22 cellular contexts compared by ENCODE assay signal in the genomic region with DNA sequence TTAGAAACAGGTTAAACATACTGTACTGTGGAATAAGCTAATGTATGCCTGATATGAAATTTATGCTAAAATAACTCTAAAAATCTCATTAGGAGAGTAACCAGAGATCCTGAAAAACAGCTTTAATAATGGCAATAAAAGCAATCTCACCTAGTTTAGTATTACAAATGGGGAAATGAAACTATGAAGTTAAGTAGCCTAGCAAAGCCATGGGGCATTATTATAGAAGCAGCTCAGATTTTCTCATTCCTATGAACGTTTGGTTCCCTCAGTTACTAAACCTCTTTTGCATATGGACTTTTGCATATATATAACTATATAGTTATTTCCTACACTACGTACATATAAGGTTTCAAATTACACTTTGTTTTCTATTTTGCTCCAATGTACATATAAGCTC.
"Had no signal": no experiment of that assay in that cellular context is flagged by ENCODE, and none has a peak within 500 bp of the region (broad histone marks: within the 10 kb centered on the region; RNA-seq: fewer than 3 reads in every experiment).

No MANE protein-coding gene starts in this region.

- ATAC-seq: activated CD8-positive, alpha-beta memory T cell treated with anti-CD3 and anti-CD28 coated beads, Interleukin-2, amount 10 ng/mL, durations not matched to agents 7 days and 5 days; gastroesophageal sphincter; heart left ventricle; left cardiac atrium; naive thymus-derived CD4-positive, alpha-beta T cell; right lobe of liver; stimulated activated naive CD8-positive, alpha-beta T cell treated with anti-CD3 and anti-CD28 coated beads, Interleukin-15, amount 100 ng/mL, for 72 hours had no signal

- H3K4me1 Mint-ChIP-seq: activated CD4-positive, alpha-beta memory T cell treated with anti-CD3 and anti-CD28 coated beads, Interleukin-2, amount 10 ng/mL, durations not matched to agents 7 days and 5 days; activated naive CD4-positive, alpha-beta T cell treated with anti-CD3 and anti-CD28 coated beads, Interleukin-2, amount 10 ng/mL, durations not matched to agents 7 days and 5 days; endodermal cell; neural crest cell had no signal

- H3K4me3 ChIP-seq: esophagus squamous epithelium, gastroesophageal sphincter, heart left ventricle, right lobe of liver, skin epidermis, tibial nerve had no signal

- H3K4me1 ChIP-seq: esophagus squamous epithelium, gastroesophageal sphincter, heart left ventricle, right lobe of liver, tibial nerve had no signal

- H3K36me3 Mint-ChIP-seq: activated naive CD4-positive, alpha-beta T cell treated with anti-CD3 and anti-CD28 coated beads, Interleukin-2, amount 10 ng/mL, durations not matched to agents 7 days and 5 days; naive thymus-derived CD4-positive, alpha-beta T cell had no signal

- H3K36me3 ChIP-seq: esophagus squamous epithelium, gastroesophageal sphincter, heart left ventricle, right lobe of liver, tibial nerve had no signal

- DNase-seq: activated CD4-positive, alpha-beta memory T cell treated with anti-CD3 and anti-CD28 coated beads, Interleukin-2, amount 10 ng/mL, durations not matched to agents 7 days and 5 days; activated CD4-positive, alpha-beta T cell treated with anti-CD3 and anti-CD28 coated beads, Interleukin-2, amount 10 ng/mL, durations not matched to agents 24 days and 14 days; activated CD8-positive, alpha-beta memory T cell treated with anti-CD3 and anti-CD28 coated beads, Interleukin-2, amount 10 ng/mL, durations not matched to agents 7 days and 5 days; activated effector memory CD4-positive, alpha-beta T cell treated with anti-CD3 and anti-CD28 coated beads, Interleukin-2, amount 50 U/mL, for 16 hours; activated naive CD4-positive, alpha-beta T cell treated with anti-CD3 and anti-CD28 coated beads, Interleukin-2, amount 10 ng/mL, durations not matched to agents 7 days and 5 days; activated T-cell treated with anti-CD3 and anti-CD28 coated beads for 4 hours; amygdala; cortex of kidney; endodermal cell; esophagus squamous epithelium; heart left ventricle; islet precursor cell; left cardiac atrium; naive thymus-derived CD4-positive, alpha-beta T cell; posterior cingulate gyrus; right lobe of liver; stimulated activated CD4-positive, alpha-beta T cell treated with anti-CD3 and anti-CD28 coated beads, Interleukin-1b, Interleukin-23, amount 100 ng/mL, for 48 hours; stimulated activated naive CD8-positive, alpha-beta T cell treated with anti-CD3 and anti-CD28 coated beads, Interleukin-15, amount 100 ng/mL, for 72 hours had no signal

- H3K9me3 Mint-ChIP-seq: activated CD4-positive, alpha-beta memory T cell treated with anti-CD3 and anti-CD28 coated beads, Interleukin-2, amount 10 ng/mL, durations not matched to agents 7 days and 5 days; activated CD4-positive, alpha-beta T cell treated with anti-CD3 and anti-CD28 coated beads, Interleukin-2, amount 10 ng/mL, durations not matched to agents 24 days and 14 days; activated naive CD4-positive, alpha-beta T cell treated with anti-CD3 and anti-CD28 coated beads, Interleukin-2, amount 10 ng/mL, durations not matched to agents 7 days and 5 days; endodermal cell; neural crest cell; stimulated activated naive CD8-positive, alpha-beta T cell treated with anti-CD3 and anti-CD28 coated beads, Interleukin-15, amount 100 ng/mL, for 72 hours had no signal

- H3K27ac ChIP-seq: esophagus squamous epithelium, gastroesophageal sphincter, heart left ventricle, right lobe of liver, skin epidermis, tibial nerve had no signal

- H3K9me3 ChIP-seq: esophagus squamous epithelium, gastroesophageal sphincter, heart left ventricle, right lobe of liver, tibial nerve had no signal

- H3K27ac Mint-ChIP-seq: activated CD4-positive, alpha-beta memory T cell treated with anti-CD3 and anti-CD28 coated beads, Interleukin-2, amount 10 ng/mL, durations not matched to agents 7 days and 5 days; activated CD4-positive, alpha-beta T cell treated with anti-CD3 and anti-CD28 coated beads, Interleukin-2, amount 10 ng/mL, durations not matched to agents 24 days and 14 days; activated CD8-positive, alpha-beta memory T cell treated with anti-CD3 and anti-CD28 coated beads, Interleukin-2, amount 10 ng/mL, durations not matched to agents 7 days and 5 days; activated naive CD4-positive, alpha-beta T cell treated with anti-CD3 and anti-CD28 coated beads, Interleukin-2, amount 10 ng/mL, durations not matched to agents 7 days and 5 days; endodermal cell; naive thymus-derived CD4-positive, alpha-beta T cell; stimulated activated naive CD8-positive, alpha-beta T cell treated with anti-CD3 and anti-CD28 coated beads, Interleukin-15, amount 100 ng/mL, for 72 hours had no signal

- H3K4me3 Mint-ChIP-seq: activated CD4-positive, alpha-beta memory T cell treated with anti-CD3 and anti-CD28 coated beads, Interleukin-2, amount 10 ng/mL, durations not matched to agents 7 days and 5 days; activated CD4-positive, alpha-beta T cell treated with anti-CD3 and anti-CD28 coated beads, Interleukin-2, amount 10 ng/mL, durations not matched to agents 24 days and 14 days; activated CD8-positive, alpha-beta memory T cell treated with anti-CD3 and anti-CD28 coated beads, Interleukin-2, amount 10 ng/mL, durations not matched to agents 7 days and 5 days; activated naive CD4-positive, alpha-beta T cell treated with anti-CD3 and anti-CD28 coated beads, Interleukin-2, amount 10 ng/mL, durations not matched to agents 7 days and 5 days; endodermal cell; naive thymus-derived CD4-positive, alpha-beta T cell; neural crest cell; stimulated activated naive CD8-positive, alpha-beta T cell treated with anti-CD3 and anti-CD28 coated beads, Interleukin-15, amount 100 ng/mL, for 72 hours had no signal

- H3K27me3 ChIP-seq: esophagus squamous epithelium, right lobe of liver, tibial nerve had no signal
